In genomic region chr13:78609464-78610205, GRCh38 we compare ENCODE assay signal across 8 cellular contexts. TPM values are rescaled to one million over a fixed set of nuclear protein-coding genes. Genes with fewer than 3 reads are reported as not detected.
A peak's percentile ranks its signal among the peaks of the same experiment; 100 is the strongest.
DNase-seq lines count a peak whose midpoint lies in the region; ATAC-seq and TF ChIP-seq lines count a peak whose summit lies in the region.

No MANE protein-coding gene starts in this region.

- peaks cover 5% of the 10 kb centered on the region for H3K36me3 Mint-ChIP-seq in dendritic cell treated with granulocyte-macrophage colony-stimulating factor and Interleukin-4, amounts not matched to agents 40 ng/mL and 50 ng/mL, for 4 days (ENCODE audit: low read depth)

- H3K27ac ChIP-seq in AG04450 (ENCODE audit: low read depth, low read length), result no peak overlapping the region

- H3K27ac Mint-ChIP-seq in dendritic cell treated with granulocyte-macrophage colony-stimulating factor and Interleukin-4, amounts not matched to agents 40 ng/mL and 50 ng/mL, for 4 days, result no peak overlapping the region

- peaks cover 19% of the 10 kb centered on the region for H3K4me1 ChIP-seq in mucosa of stomach (ENCODE audit: control insufficient read depth, insufficient read depth, low read length)

- intact Hi-C loops in dendritic cell treated with granulocyte-macrophage colony-stimulating factor and Interleukin-4, amounts not matched to agents 40 ng/mL and 50 ng/mL, for 4 days (cut with micrococcal nuclease), result no loop called here

- TF ChIP-seq CTCF in AG04450 (IDR thresholded peaks at IDR 0.05; ENCODE audit: low read depth, low read length), result no peak

- DNase-seq in AG04450 (ENCODE audit: low read depth, low spot score) (no peak), glomerular visceral epithelial cell (ENCODE audit: extremely low spot score) (no peak), NCI-H187 treated with DMSO at 0.1 percent for 48 hours (lab: John Stamatoyannopoulos, UW) (no peak), COLO829 (ENCODE audit: low spot score) (no peak)

- ATAC-seq in HG02759 (IDR thresholded peaks at IDR 0.05; ENCODE audit: unreplicated experiment) (peak; percentile 32), HG03039 (IDR thresholded peaks at IDR 0.05; ENCODE audit: unreplicated experiment) (no peak)

- H3K27me3 ChIP-seq in AG04450 (ENCODE audit: control insufficient read depth, insufficient read depth, low read length) (peaks cover 59% of the 10 kb centered on the region), mucosa of stomach (ENCODE audit: control insufficient read depth, insufficient read depth, low read length) (peaks cover 74% of the 10 kb centered on the region)

- peaks cover 81% of the 10 kb centered on the region for H3K27me3 Mint-ChIP-seq in dendritic cell treated with granulocyte-macrophage colony-stimulating factor and Interleukin-4, amounts not matched to agents 40 ng/mL and 50 ng/mL, for 4 days

- H3K4me1 Mint-ChIP-seq in dendritic cell treated with granulocyte-macrophage colony-stimulating factor and Interleukin-4, amounts not matched to agents 40 ng/mL and 50 ng/mL, for 4 days (ENCODE audit: low read depth), result peaks cover 32% of the 10 kb centered on the region

- H3K4me3 ChIP-seq in AG04450 (ENCODE audit: low read depth, low read length), result peak overlapping the region; percentile 52
- peak overlapping the region; percentile 22 for H3K4me3 ChIP-seq in mucosa of stomach (ENCODE audit: low read length)

- peaks cover 4% of the 10 kb centered on the region; the same call in 1 of the 2 replicates for H3K9me3 ChIP-seq in AG04450 (ENCODE audit: control insufficient read depth, insufficient read depth, low read length)
- H3K9me3 ChIP-seq in mucosa of stomach (ENCODE audit: control insufficient read depth, low read length), result no peaks in the 10 kb centered on the region

- no peaks in the 10 kb centered on the region for H3K36me3 ChIP-seq in mucosa of stomach (ENCODE audit: control insufficient read depth, insufficient read depth, low read length)

- CTCF ChIA-PET in AG04450 (lab: Charles Lee), result no interaction called here

- POLR2A ChIA-PET in AG04450 (lab: Yijun Ruan, JAX), result interaction anchor here (0.6 kb wide), 1 partner anchor 33 kb away, joined by 3 read pairs; no protein-coding TSS in a partner anchor

- H3K4me3 Mint-ChIP-seq in dendritic cell treated with granulocyte-macrophage colony-stimulating factor and Interleukin-4, amounts not matched to agents 40 ng/mL and 50 ng/mL, for 4 days, result peak overlapping the region; percentile 75

- H3K9ac ChIP-seq in mucosa of stomach (ENCODE audit: low read length), result no peak overlapping the region

- no peaks in the 10 kb centered on the region for H3K9me3 Mint-ChIP-seq in dendritic cell treated with granulocyte-macrophage colony-stimulating factor and Interleukin-4, amounts not matched to agents 40 ng/mL and 50 ng/mL, for 4 days

RNA-seq across cellular contexts. Expression of gene POU4F1, which starts 6.3 kb away (rescaled TPM):
- polyA plus RNA-seq in AG04450 (2011; rRNA removed), result not detected in 2 replicates
- polyA minus RNA-seq in AG04450 (2011; rRNA and poly(A)+ RNA removed), result not detected in 2 replicates

RNA-seq across cellular contexts. Expression of gene OBI1, which starts 49.3 kb away (rescaled TPM):
- 9.4 and 13.6 TPM in 2 replicates for polyA plus RNA-seq in AG04450 (2011; rRNA removed)
- polyA minus RNA-seq in AG04450 (2011; rRNA and poly(A)+ RNA removed), result 9.4 and 13.3 TPM in 2 replicates
